ENCODE assay signal across 8 cellular contexts in the genomic region with DNA sequence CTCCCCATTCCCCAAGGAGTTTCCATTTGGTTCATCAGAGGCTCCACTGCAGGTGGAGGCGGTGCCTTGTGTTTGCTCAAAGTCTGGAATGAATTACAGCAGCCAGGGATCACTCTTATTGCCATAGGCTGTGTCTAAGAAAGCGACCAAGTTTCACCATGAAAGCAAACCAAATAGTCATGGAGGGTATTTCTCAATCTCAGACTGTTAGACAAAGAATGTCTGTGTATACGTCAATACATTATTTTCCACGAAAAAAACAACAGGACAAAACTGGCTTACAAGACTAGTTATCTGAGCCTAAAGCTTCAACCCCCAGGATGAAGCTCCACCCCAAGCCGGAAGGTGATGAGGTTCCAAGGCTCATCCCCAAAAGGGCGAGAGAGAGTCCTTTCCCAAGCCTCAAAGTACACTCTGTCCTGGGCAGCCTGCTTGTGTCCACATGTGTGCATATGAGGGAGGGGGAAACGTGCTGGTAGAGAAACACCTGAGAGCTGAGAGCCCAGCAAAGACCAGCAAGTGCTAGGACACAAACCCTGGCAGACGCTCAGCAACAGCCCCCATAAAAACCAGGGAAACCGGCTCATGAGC. TPM values are rescaled to one million over a fixed set of nuclear protein-coding genes. Genes with fewer than 3 reads are reported as not detected.
A peak's percentile ranks its signal among the peaks of the same experiment; 100 is the strongest.
DNase-seq lines count a peak whose midpoint lies in the region; ATAC-seq and TF ChIP-seq lines count a peak whose summit lies in the region.

No MANE protein-coding gene starts in this region.

- H3K9me3 ChIP-seq in CD8-positive, alpha-beta T cell (ENCODE audit: low read length) = no peaks in the 10 kb centered on the region
- H3K9me3 ChIP-seq in PC-9 (ENCODE audit: insufficient read depth, low read depth) = no peaks in the 10 kb centered on the region

- peaks cover 68% of the 10 kb centered on the region for H3F3A ChIP-seq in PC-9 (ENCODE audit: insufficient read depth, low read depth)

- peaks cover 85% of the 10 kb centered on the region for H3K4me1 ChIP-seq in CD8-positive, alpha-beta T cell (ENCODE audit: insufficient read depth, low read length)
- H3K4me1 ChIP-seq in PC-9 (replicated peaks; ENCODE audit: insufficient read depth) = peaks cover 74% of the 10 kb centered on the region

- H3K4me3 ChIP-seq in CD8-positive, alpha-beta T cell (ENCODE audit: low read depth, low read length) = no peak overlapping the region
- H3K4me3 ChIP-seq in PC-9 = peak overlapping the region; percentile 93

- peaks cover 81% of the 10 kb centered on the region for H3K79me2 ChIP-seq in PC-9 (ENCODE audit: low read depth)

- H3K27me3 Mint-ChIP-seq in CD8-positive, alpha-beta T cell (ENCODE audit: low read depth) = no peaks in the 10 kb centered on the region

- H3K4me3 Mint-ChIP-seq in CD8-positive, alpha-beta T cell = peak overlapping the region; percentile 93

- H3K4me1 Mint-ChIP-seq in CD8-positive, alpha-beta T cell (ENCODE audit: low read depth) = peaks cover 86% of the 10 kb centered on the region

- peak in 1 of 7 experiments; percentile 47 for DNase-seq in CD8-positive, alpha-beta T cell
- peak in 1 of 2 experiments; percentile 83 for DNase-seq in PC-9
- peak; percentile 97 for DNase-seq in fibroblast of gingiva (ENCODE audit: low read depth)
- peak; percentile 88 for DNase-seq in posterior vena cava (ENCODE audit: low spot score)
- DNase-seq in LoVo (ENCODE audit: low spot score) = no peak
- DNase-seq in SKM-1 treated with dmso at 0.1 percent for 144 hours (lab: John Stamatoyannopoulos, UW; ENCODE audit: unreplicated experiment) = no peak
- no peak for DNase-seq in RKO (ENCODE audit: low spot score)
- DNase-seq in DMS153 (lab: John Stamatoyannopoulos, UW) = no peak

- H3K27ac ChIP-seq in CD8-positive, alpha-beta T cell (ENCODE audit: low read depth, low read length) = no peak overlapping the region
- H3K27ac ChIP-seq in PC-9 = peak overlapping the region; percentile 99

- intact Hi-C loops in CD8-positive, alpha-beta T cell (cut with DNase I, micrococcal nuclease) = loop anchor here (1.0 to 10.0 kb wide), 3 partner anchors 9 to 608 kb away; a partner anchor contains a TSS
- intact Hi-C loops in PC-9 (cut with micrococcal nuclease; ENCODE audit: unreplicated experiment) (no loop called here), posterior vena cava (cut with DNase I) (loop anchor here in 1 of 2 donors (5.0 to 10.0 kb wide), 2 partner anchors 36 to 58 kb away; no protein-coding TSS in a partner anchor)

- no peaks in the 10 kb centered on the region for H4K20me1 ChIP-seq in PC-9 (ENCODE audit: insufficient read depth)

- no peaks in the 10 kb centered on the region for H3K36me3 ChIP-seq in CD8-positive, alpha-beta T cell (ENCODE audit: insufficient read depth, low read length)
- H3K36me3 ChIP-seq in PC-9 (ENCODE audit: low read depth) = 0 out of 2 replicates have a peak, but pooled peaks cover 3% of the 10 kb centered on the region

- POLR2A ChIA-PET in CD8-positive, alpha-beta T cell (lab: Charles Lee) = interaction anchor here (2.5 to 3.3 kb wide), 2 partner anchors 11 to 19 kb away, joined by 8 to 12 read pairs; no protein-coding TSS in a partner anchor
- POLR2A ChIA-PET in PC-9 (lab: Charles Lee; ENCODE audit: unreplicated experiment) = interaction anchor here (0.5 kb wide), 1 partner anchor 50 kb away, joined by 5 read pairs; no protein-coding TSS in a partner anchor

- no peak for TF ChIP-seq CTCF in CD8-positive, alpha-beta T cell (IDR thresholded peaks at IDR 0.05)
- no peak for TF ChIP-seq CTCF in PC-9 (conservative IDR thresholded peaks at IDR 0.05)

- no peak for ATAC-seq in CD8-positive, alpha-beta T cell

- peak overlapping the region; percentile 94 for H3K4me2 ChIP-seq in PC-9

- no peaks in the 10 kb centered on the region for H3K9me2 ChIP-seq in PC-9 (ENCODE audit: insufficient read depth)

- BruUV-seq in PC-9 (replicated peaks; lab: Mats Ljungman, UMichigan) = no TSS peak

- CTCF ChIA-PET in CD8-positive, alpha-beta T cell (lab: Charles Lee) = interaction anchor here (1.1 to 1.8 kb wide), 2 partner anchors 14 to 63 kb away, joined by 3 to 8 read pairs; no protein-coding TSS in a partner anchor
- CTCF ChIA-PET in PC-9 (lab: Charles Lee) = no interaction called here

- H3K9me3 Mint-ChIP-seq in CD8-positive, alpha-beta T cell = no peaks in the 10 kb centered on the region

- H3K36me3 Mint-ChIP-seq in CD8-positive, alpha-beta T cell = peaks cover 16% of the 10 kb centered on the region

- H3K27ac Mint-ChIP-seq in CD8-positive, alpha-beta T cell = peak overlapping the region; percentile 96

- H2AFZ ChIP-seq in PC-9 = no peak overlapping the region

- no peaks in the 10 kb centered on the region for H3K27me3 ChIP-seq in CD8-positive, alpha-beta T cell (ENCODE audit: insufficient read depth, low read length)
- no peaks in the 10 kb centered on the region for H3K27me3 ChIP-seq in PC-9 (ENCODE audit: insufficient read depth, low read depth)

RNA-seq across cellular contexts. Expression of a gene that starts 4.3 kb away (rescaled TPM):
- 100 to 1,000 TPM; 139 to 140 TPM for total RNA-seq in CD8-positive, alpha-beta T cell
- total RNA-seq in PC-9 (2021) (75.6 and 87.2 TPM in 2 replicates), posterior vena cava (100 to 1,000 TPM in 1 of 2 donors, 10 to 100 TPM in 1; 76.8 to 107 TPM)

Comparison
In these comparisons a context has a peak if more than half of its experiments do, and no peak if none do; other contexts are left out.
1. DNase-seq: peak in fibroblast of gingiva (single experiment) and posterior vena cava (single experiment); none in LoVo (single experiment), SKM-1 treated with dmso at 0.1 percent for 144 hours (single experiment), RKO (single experiment) and DMS153 (single experiment).